Comparison of ENCODE assay signal across 8 cellular contexts in the genomic region with DNA sequence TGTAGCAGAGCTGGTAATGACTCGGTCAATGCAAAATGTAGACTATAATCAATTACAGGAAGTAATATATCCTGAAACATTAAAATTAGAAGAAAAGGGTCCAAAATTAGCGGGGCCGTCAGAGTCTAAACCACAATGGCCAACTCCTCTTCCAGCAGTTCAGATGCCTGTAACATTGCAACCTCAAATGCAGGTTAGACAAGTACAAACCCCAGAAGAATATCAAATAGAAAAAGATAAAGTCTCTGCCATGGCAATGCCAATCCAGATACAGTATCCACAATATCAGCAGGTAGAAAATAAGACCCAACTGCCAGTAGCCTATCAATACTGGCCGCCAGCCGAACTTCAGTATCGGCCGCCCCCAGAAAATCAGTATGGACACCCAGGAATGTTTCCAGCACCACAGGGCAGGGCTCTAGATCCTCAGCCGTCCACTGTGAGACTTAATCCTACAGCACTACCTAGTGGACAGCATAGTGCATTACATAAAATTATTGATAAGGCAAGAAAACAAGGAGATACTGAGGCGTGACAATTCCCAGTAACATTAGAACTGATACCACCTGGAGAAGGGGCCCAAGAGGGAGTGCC.
DNase-seq lines count a peak whose midpoint lies in the region; ATAC-seq and TF ChIP-seq lines count a peak whose summit lies in the region.

No MANE protein-coding gene starts in this region.

- CTCF ChIA-PET in BJ (lab: Yijun Ruan, JAX): interaction anchor here (1.0 to 1.9 kb wide), 7 partner anchors 10 to 931 kb away, joined by 3 to 8 read pairs (median 3); no protein-coding TSS in a partner anchor

- H3K4me1 ChIP-seq in adrenal gland (replicated peaks in 1 of 2) (no peaks in the 10 kb centered on the region), aorta (ENCODE audit: control insufficient read depth in 1 of 2, insufficient read depth in 2 of 2, low read length in 2 of 2) (no peaks in the 10 kb centered on the region)

- intact Hi-C loops in adrenal gland (cut with DNase I): loop anchor here (10.0 kb wide), 2 partner anchors 331 to 901 kb away; a partner anchor contains a TSS
- intact Hi-C loops in aorta (cut with DNase I): loop anchor here in 1 of 2 donors (10.0 kb wide), 1 partner anchor 901 kb away; a partner anchor contains a TSS

- H3K27me3 ChIP-seq in BJ (ENCODE audit: control insufficient read depth, insufficient read depth, low read length): peaks cover 8% of the 10 kb centered on the region
- H3K27me3 ChIP-seq in adrenal gland: peaks cover 37% of the 10 kb centered on the region
- peaks cover 4% of the 10 kb centered on the region for H3K27me3 ChIP-seq in kidney epithelial cell (ENCODE audit: control insufficient read depth, insufficient read depth, low read length)
- peaks cover 0 to 4% of the 10 kb centered on the region in 2 donors for H3K27me3 ChIP-seq in aorta (ENCODE audit: control insufficient read depth in 1 of 2, insufficient read depth in 2 of 2, low read length in 1 of 2)

- ATAC-seq in HG02973 (IDR thresholded peaks at IDR 0.05; ENCODE audit: unreplicated experiment): no peak
- no peak for ATAC-seq in aorta (ENCODE audit: low FRiP score)

- H3K27ac ChIP-seq in adrenal gland: no peak overlapping the region
- H3K27ac ChIP-seq in aorta (ENCODE audit: low read depth in 1 of 2, low read length in 2 of 2): no peak overlapping the region

- peak; percentile 63 for TF ChIP-seq CTCF in BJ (IDR thresholded peaks at IDR 0.05; ENCODE audit: insufficient read depth, low read depth, low read length)
- peak; percentile 46; the same call in 1 of the 2 replicates for TF ChIP-seq CTCF in GM12875 (IDR thresholded peaks at IDR 0.05; ENCODE audit: borderline replicate concordance, insufficient read depth, low read depth, low read length)
- TF ChIP-seq CTCF in adrenal gland (IDR thresholded peaks at IDR 0.05): peak; percentile 43 to 67 (median 58)
- TF ChIP-seq CTCF in kidney epithelial cell (IDR thresholded peaks at IDR 0.05; ENCODE audit: insufficient read depth, low read length, poor library complexity, severe bottlenecking): peak; percentile 48

- DNase-seq in BJ (ENCODE audit: low read depth): no peak
- DNase-seq in NCI-H2171 treated with DMSO at 0.1 percent for 48 hours (lab: John Stamatoyannopoulos, UW): peak; percentile 64
- DNase-seq in adrenal gland: peak in 5 of 7 donors; percentile 11 to 35 (median 32)
- DNase-seq in kidney epithelial cell (ENCODE audit: low read depth): no peak
- DNase-seq in aorta: no peak
- no peak for DNase-seq in activated CD4-positive, CD25-positive, alpha-beta regulatory T cell (lab: John Stamatoyannopoulos, UW)

- POLR2A ChIA-PET in BJ (lab: Charles Lee): no interaction called here

- WGBS in adrenal gland, 4 donors: 33 to 39% (median 37%) methylated on average over 9 of the region's 9 CpGs
- 37 to 39% methylated on average over 9 of the region's 9 CpGs for WGBS in aorta, 2 donors

- H3K9me3 ChIP-seq in adrenal gland (replicated peaks in 1 of 3) (no peaks in the 10 kb centered on the region), aorta (ENCODE audit: control insufficient read depth, low read length) (no peaks in the 10 kb centered on the region)

- H3K4me3 ChIP-seq in BJ (ENCODE audit: low read depth, low read length) (no peak overlapping the region), GM12875 (ENCODE audit: low read depth, low read length) (no peak overlapping the region), adrenal gland (no peak overlapping the region), kidney epithelial cell (ENCODE audit: low read depth, low read length) (no peak overlapping the region), aorta (ENCODE audit: low read length in 2 of 2) (no peak overlapping the region)

- no peaks in the 10 kb centered on the region for H3K36me3 ChIP-seq in BJ (ENCODE audit: control insufficient read depth, insufficient read depth, low read length)
- H3K36me3 ChIP-seq in adrenal gland (replicated peaks in 1 of 2): no peaks in the 10 kb centered on the region
- no peaks in the 10 kb centered on the region for H3K36me3 ChIP-seq in kidney epithelial cell (ENCODE audit: control insufficient read depth, insufficient read depth, low read length)
- H3K36me3 ChIP-seq in aorta (ENCODE audit: control insufficient read depth in 1 of 2, insufficient read depth in 2 of 2, low read length in 1 of 2): no peaks in the 10 kb centered on the region

- no peak for TF ChIP-seq POLR2A in adrenal gland (IDR thresholded peaks at IDR 0.05)

Comparison
In these comparisons a context has a peak if more than half of its experiments do, and no peak if none do; other contexts are left out.
1. DNase-seq: peak in NCI-H2171 treated with DMSO at 0.1 percent for 48 hours (single experiment) and adrenal gland (5 of 7); none in BJ (single experiment), kidney epithelial cell (single experiment), aorta (0 of 2) and activated CD4-positive, CD25-positive, alpha-beta regulatory T cell (0 of 4).
2. Peak in every context shown above with its lines, with median percentiles within 50 percentile points of each other: CTCF ChIP-seq.